ENCODE assay signal across 8 cellular contexts in genomic region chr1:203408485-203409229, GRCh38. TPM values are rescaled to one million over a fixed set of nuclear protein-coding genes. Genes with fewer than 3 reads are reported as not detected.
DNase-seq lines count a peak whose midpoint lies in the region; ATAC-seq and TF ChIP-seq lines count a peak whose summit lies in the region.

No MANE protein-coding gene starts in this region.

- H3K36me3 Mint-ChIP-seq in effector memory CD8-positive, alpha-beta T cell (ENCODE audit: insufficient read depth) = no peaks in the 10 kb centered on the region

- 31 to 53% (median 38%) methylated on average over 8 to 11 of the region's 11 CpGs for WGBS in adrenal gland, 4 donors

- no peaks in the 10 kb centered on the region for H3K36me3 ChIP-seq in adrenal gland (replicated peaks in 1 of 2)

- peaks cover 76 to 85% of the 10 kb centered on the region in 2 donors for H3K27me3 Mint-ChIP-seq in effector memory CD8-positive, alpha-beta T cell

- DNase-seq in CD1c-positive myeloid dendritic cell (ENCODE audit: extremely low spot score) (peak; percentile 72), adrenal gland (peak; percentile 82 to 92 (median 86)), cardiac septum (ENCODE audit: low spot score) (peak; percentile 90), pons (ENCODE audit: low spot score) (peak; percentile 90), NCI-H146 (lab: John Stamatoyannopoulos, UW) (no peak), NCI-H187 (lab: John Stamatoyannopoulos, UW) (no peak)
- no peak for DNase-seq in activated CD4-positive, alpha-beta T cell treated with anti-CD3 and anti-CD28 coated beads, Interleukin-2, amount 50 U/mL, for 4 hours
- DNase-seq in effector memory CD8-positive, alpha-beta T cell = no peak

- peaks cover 17 to 34% of the 10 kb centered on the region in 2 donors for H3K4me1 ChIP-seq in adrenal gland (replicated peaks in 1 of 2)

- peak overlapping the region in 2 of 5 donors; percentile 34 to 67 for H3K27ac ChIP-seq in adrenal gland

- no peak for TF ChIP-seq POLR2A in adrenal gland (IDR thresholded peaks at IDR 0.05)

- intact Hi-C loops in adrenal gland (cut with DNase I) (no loop called here), cardiac septum (cut with DNase I) (loop anchor here (5.0 kb wide), 2 partner anchors 34 to 41 kb away; no protein-coding TSS in a partner anchor)

- ATAC-seq in effector memory CD8-positive, alpha-beta T cell (replicated peaks) = no peak

- no peak overlapping the region for H3K4me3 Mint-ChIP-seq in effector memory CD8-positive, alpha-beta T cell

- no peaks in the 10 kb centered on the region for H3K9me3 Mint-ChIP-seq in effector memory CD8-positive, alpha-beta T cell

- no peaks in the 10 kb centered on the region for H3K4me1 Mint-ChIP-seq in effector memory CD8-positive, alpha-beta T cell (ENCODE audit: low read depth in 2 of 2)

- no peak for TF ChIP-seq CTCF in adrenal gland (IDR thresholded peaks at IDR 0.05)

- peak overlapping the region in 1 of 4 donors; percentile 5 for H3K4me3 ChIP-seq in adrenal gland

- no peak overlapping the region for H3K27ac Mint-ChIP-seq in effector memory CD8-positive, alpha-beta T cell

- no peaks in the 10 kb centered on the region for H3K9me3 ChIP-seq in adrenal gland (replicated peaks in 1 of 3)

- no peaks in the 10 kb centered on the region for H3K27me3 ChIP-seq in adrenal gland

RNA-seq across cellular contexts. Expression of gene FMOD, which starts 57.7 kb away (rescaled TPM):
- total RNA-seq in adrenal gland (100 to 1,000 TPM in 1 of 8 donors, 10 to 100 TPM in 7; 12.1 to 231 (median 22.6) TPM), cardiac septum (66.0 TPM)
- 10 to 100 TPM; 12.1 to 19.2 (median 17.2) TPM for polyA plus RNA-seq in adrenal gland

Comparison
In these comparisons a context has a peak if more than half of its experiments do, and no peak if none do; other contexts are left out.
1. DNase-seq: peak in CD1c-positive myeloid dendritic cell (single experiment), adrenal gland (7 of 7), cardiac septum (single experiment) and pons (single experiment); none in NCI-H146 (single experiment), activated CD4-positive, alpha-beta T cell treated with anti-CD3 and anti-CD28 coated beads, Interleukin-2, amount 50 U/mL, for 4 hours (0 of 2), effector memory CD8-positive, alpha-beta T cell (0 of 3) and NCI-H187 (0 of 2).